Comparison of ENCODE assay signal across 15 cellular contexts in the genomic region with DNA sequence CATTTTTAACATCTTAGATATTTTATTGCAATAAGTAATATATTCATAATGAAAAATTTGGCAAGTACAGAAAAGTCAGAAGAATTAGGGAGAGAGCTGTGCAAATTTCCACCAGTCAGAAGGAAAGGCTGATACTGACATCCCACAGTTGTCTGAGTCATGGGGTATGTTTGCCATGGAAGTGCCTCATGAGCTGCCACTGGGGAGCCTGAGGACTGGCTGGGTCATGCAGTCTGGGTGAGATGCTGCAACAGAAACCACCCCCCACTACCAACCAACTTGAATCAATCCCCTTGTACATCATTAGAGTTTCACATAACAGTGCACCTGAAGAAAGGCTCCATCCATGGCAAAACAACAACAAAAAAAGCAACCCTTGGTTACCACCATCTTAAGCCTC. TPM values are rescaled to one million over a fixed set of nuclear protein-coding genes. Genes with fewer than 3 reads are reported as not detected.
DNase-seq lines count a peak whose midpoint lies in the region; ATAC-seq, FAIRE-seq and TF ChIP-seq lines count a peak whose summit lies in the region.
"Had no signal": no experiment of that assay in that cellular context is flagged by ENCODE, and none has a peak within 500 bp of the region (broad histone marks: within the 10 kb centered on the region; RNA-seq: fewer than 3 reads in every experiment).

No MANE protein-coding gene starts in this region.

- peaks cover 7% of the 10 kb centered on the region for H3K36me3 Mint-ChIP-seq in CD4-positive, alpha-beta T cell (ENCODE audit: low read depth)
- H3K36me3 Mint-ChIP-seq: immature natural killer cell had no signal

- H3K27ac ChIP-seq in IMR-90 (ENCODE audit: insufficient read depth, low read length): no peak overlapping the region
- H3K27ac ChIP-seq in osteoblast (ENCODE audit: low read depth, low read length): peak overlapping the region; percentile 25
- H3K27ac ChIP-seq in CD4-positive, alpha-beta T cell (ENCODE audit: low read depth, low read length): no peak overlapping the region
- H3K27ac ChIP-seq: gastrocnemius medialis had no signal

- H3K9ac ChIP-seq in IMR-90 (ENCODE audit: low read depth, low read length): no peak overlapping the region
- H3K9ac ChIP-seq: SK-N-SH had no signal

- no peak for TF ChIP-seq RAD21 in IMR-90 (IDR thresholded peaks at IDR 0.05; ENCODE audit: low read length)

- H3K14ac ChIP-seq in IMR-90 (replicated peaks; ENCODE audit: low read depth, low read length): no peak overlapping the region

- no peaks in the 10 kb centered on the region for H3K27me3 Mint-ChIP-seq in CD4-positive, alpha-beta T cell

- no peak overlapping the region for H2BK120ac ChIP-seq in IMR-90 (ENCODE audit: low read depth, low read length)

- no peak overlapping the region for H2AK9ac ChIP-seq in IMR-90 (replicated peaks; ENCODE audit: low read depth, low read length, poor library complexity)

- peaks cover 6% of the 10 kb centered on the region for H3K9me3 Mint-ChIP-seq in CD4-positive, alpha-beta T cell

- no peak for FAIRE-seq in H54 (lab: Jason Lieb, UNC)

- no peak for TF ChIP-seq CTCF in IMR-90 (conservative IDR thresholded peaks at IDR 0.05; ENCODE audit: low read depth, low read length)
- TF ChIP-seq CTCF in osteoblast (IDR thresholded peaks at IDR 0.05; ENCODE audit: extremely low read depth, low read depth, low read length): no peak
- no peak for TF ChIP-seq CTCF in CD4-positive, alpha-beta T cell (IDR thresholded peaks at IDR 0.05)

- no peak overlapping the region for H3K18ac ChIP-seq in IMR-90 (ENCODE audit: low read depth, low read length)

- no peaks in the 10 kb centered on the region for H3K79me2 ChIP-seq in osteoblast (ENCODE audit: insufficient read depth, low read length)

- no peak overlapping the region for H3K27ac Mint-ChIP-seq in CD4-positive, alpha-beta T cell
- H3K27ac Mint-ChIP-seq: immature natural killer cell had no signal

- no peak overlapping the region for H3K4me3 Mint-ChIP-seq in CD4-positive, alpha-beta T cell
- H3K4me3 Mint-ChIP-seq: immature natural killer cell had no signal

- H2BK15ac ChIP-seq in IMR-90 (ENCODE audit: low read depth, low read length): no peak overlapping the region

- no peak overlapping the region for H3K56ac ChIP-seq in IMR-90 (ENCODE audit: extremely low read depth, insufficient read depth, low read length)

- peaks cover 4% of the 10 kb centered on the region; the same call in 1 of the 2 replicates for H3K9me1 ChIP-seq in IMR-90 (ENCODE audit: insufficient read depth, low read length)

- H4K91ac ChIP-seq in IMR-90 (ENCODE audit: insufficient read depth, low read depth, low read length): no peak overlapping the region

- DNase-seq in activated CD4-positive, alpha-beta T cell treated with anti-CD3 and anti-CD28 coated beads for 48 hours: peak; percentile 54
- no peak for DNase-seq in activated CD4-positive, alpha-beta T cell treated with anti-CD3 and anti-CD28 coated beads for 1 hour
- DNase-seq in IMR-90 (peak; percentile 53), astrocyte of the hippocampus (ENCODE audit: low read depth, low spot score) (peak; percentile 32), osteoblast (ENCODE audit: insufficient read length, low spot score, missing footprints) (no peak), NCI-H2081 (lab: John Stamatoyannopoulos, UW) (no peak), H54 (ENCODE audit: insufficient read length, low spot score) (no peak)
- no peak for DNase-seq in CD4-positive, alpha-beta T cell
- DNase-seq: dorsolateral prefrontal cortex, gastrocnemius medialis, HCEC 1CT, immature natural killer cell, NCI-H2171, SK-N-SH had no signal

- in situ Hi-C loops in IMR-90 (cut with MboI; ENCODE audit: low sequenced_read_pairs): loop anchor here (5.0 kb wide), 1 partner anchor 274 kb away; no protein-coding TSS in a partner anchor

- H3K36me3 ChIP-seq in IMR-90 (ENCODE audit: control insufficient read depth, insufficient read depth, low read length) (no peaks in the 10 kb centered on the region), osteoblast (ENCODE audit: insufficient read depth, low read length) (no peaks in the 10 kb centered on the region)
- H3K36me3 ChIP-seq: gastrocnemius medialis had no signal

- dilution Hi-C loops in IMR-90 (cut with HindIII; ENCODE audit: low sequenced_read_pairs, unreplicated experiment): no loop called here

- H2AK5ac ChIP-seq in IMR-90 (ENCODE audit: low read depth, low read length): no peak overlapping the region

- H4K5ac ChIP-seq in IMR-90 (ENCODE audit: low read depth, low read length): no peak overlapping the region

- intact Hi-C loops in IMR-90 (cut with micrococcal nuclease): loop anchor here (2.0 to 5.0 kb wide), 2 partner anchors 386 to 564 kb away; partner anchors contain the start of genes ACSL1, CASP3 and PRIMPOL
- intact Hi-C loops in CD4-positive, alpha-beta T cell (cut with DNase I, micrococcal nuclease): loop anchor here (5.0 to 10.0 kb wide), 11 partner anchors 122 to 942 kb away; partner anchors contain the start of genes CENPU (in 2 of the 2), CFAP97 (in 1 of the 2), IRF2 (in 1 of the 2) and SNX25 (in 1 of the 2)

- H2BK20ac ChIP-seq in IMR-90 (ENCODE audit: low read depth, low read length): no peak overlapping the region

- POLR2A ChIA-PET in IMR-90 (lab: Charles Lee; ENCODE audit: unreplicated experiment): no interaction called here
- POLR2A ChIA-PET in CD4-positive, alpha-beta T cell (lab: Charles Lee): interaction anchor here (0.5 to 2.1 kb wide), 3 partner anchors 241 to 386 kb away, joined by 3 to 22 read pairs (median 3); partner anchors contain the start of genes CASP3 and PRIMPOL

- no peak overlapping the region for H2AFZ ChIP-seq in IMR-90 (replicated peaks; ENCODE audit: low read length, poor library complexity)
- no peak overlapping the region for H2AFZ ChIP-seq in osteoblast (ENCODE audit: low read length)

- no peaks in the 10 kb centered on the region; the same call in 1 of the 2 replicates for H3K27me3 ChIP-seq in IMR-90 (ENCODE audit: control insufficient read depth, insufficient read depth, low read length)
- no peaks in the 10 kb centered on the region for H3K27me3 ChIP-seq in osteoblast (ENCODE audit: insufficient read depth, low read length)
- no peaks in the 10 kb centered on the region for H3K27me3 ChIP-seq in CD4-positive, alpha-beta T cell (ENCODE audit: control insufficient read depth, insufficient read depth, low read length)
- H3K27me3 ChIP-seq: dorsolateral prefrontal cortex, gastrocnemius medialis had no signal

- no peaks in the 10 kb centered on the region for H4K20me1 ChIP-seq in IMR-90 (ENCODE audit: insufficient read depth, low read length)
- H4K20me1 ChIP-seq in osteoblast (ENCODE audit: insufficient read depth, low read length): no peaks in the 10 kb centered on the region

- H3K4me1 ChIP-seq in IMR-90 (ENCODE audit: control insufficient read depth, insufficient read depth, low read length) (peaks cover 10% of the 10 kb centered on the region), osteoblast (ENCODE audit: insufficient read depth, low read length) (peaks cover 30% of the 10 kb centered on the region)
- H3K4me1 ChIP-seq: gastrocnemius medialis had no signal

- no peak overlapping the region for H2BK5ac ChIP-seq in IMR-90 (ENCODE audit: low read depth, low read length, poor library complexity, severe bottlenecking)

- peak; percentile 59 for ATAC-seq in IMR-90 (ENCODE audit: low read depth)
- ATAC-seq in CD4-positive, alpha-beta T cell (ENCODE audit: poor library complexity): no peak

- H3K4me3 ChIP-seq in IMR-90 (ENCODE audit: insufficient read depth, low read depth, low read length) (no peak overlapping the region), osteoblast (ENCODE audit: insufficient read depth, low read length) (no peak overlapping the region)
- H3K4me3 ChIP-seq: dorsolateral prefrontal cortex, gastrocnemius medialis had no signal

- H3K4me2 ChIP-seq in IMR-90 (ENCODE audit: low read depth, low read length) (no peak overlapping the region), osteoblast (ENCODE audit: insufficient read depth, low read length) (peak overlapping the region; percentile 7)
- H3K4me2 ChIP-seq: SK-N-SH had no signal

- H4K8ac ChIP-seq in IMR-90 (ENCODE audit: low read depth in 2 of 2, low read length in 2 of 2): no peak overlapping the region

- H3K4ac ChIP-seq in IMR-90 (ENCODE audit: low read depth, low read length): no peak overlapping the region

- H3K9me3 ChIP-seq in IMR-90 (ENCODE audit: control insufficient read depth, insufficient read depth, low read length) (no peaks in the 10 kb centered on the region), osteoblast (ENCODE audit: low read depth, low read length) (no peaks in the 10 kb centered on the region)
- no peaks in the 10 kb centered on the region for H3K9me3 ChIP-seq in CD4-positive, alpha-beta T cell (ENCODE audit: control insufficient read depth, low read length)
- H3K9me3 ChIP-seq: gastrocnemius medialis, SK-N-SH had no signal

- CTCF ChIA-PET in IMR-90 (lab: Yijun Ruan, JAX): interaction anchor here (1.7 to 2.0 kb wide), 2 partner anchors 12 to 386 kb away, joined by 4 to 6 read pairs; no protein-coding TSS in a partner anchor
- CTCF ChIA-PET in CD4-positive, alpha-beta T cell (lab: Charles Lee): interaction anchor here (0.6 to 2.8 kb wide), 6 partner anchors 12 to 576 kb away, joined by 3 to 24 read pairs (median 10); partner anchors contain the start of gene CENPU

- no TSS peak for BruUV-seq in IMR-90 (replicated peaks; lab: Mats Ljungman, UMichigan)

- no peaks in the 10 kb centered on the region for H3K79me1 ChIP-seq in IMR-90 (ENCODE audit: low read depth in 1 of 2, low read length in 2 of 2)

- H3K23ac ChIP-seq in IMR-90 (ENCODE audit: low read depth, low read length): no peak overlapping the region

- TF ChIP-seq POLR2A in IMR-90 (IDR thresholded peaks at IDR 0.05; ENCODE audit: low read depth, low read length) (no peak), H54 (IDR thresholded peaks at IDR 0.05; ENCODE audit: low read depth, low read length) (no peak)

- peaks cover 27% of the 10 kb centered on the region for H3K4me1 Mint-ChIP-seq in CD4-positive, alpha-beta T cell (ENCODE audit: low read depth)

TF ChIP-seq in IMR-90, 13 proteins besides CTCF, POLR2A, EP300 and RAD21 (continues in another document):
- no peak for TF ChIP-seq SMC3 (IDR thresholded peaks at IDR 0.05; ENCODE audit: low read depth, low read length)
- no peak for TF ChIP-seq MAFK (IDR thresholded peaks at IDR 0.05; ENCODE audit: low read depth, low read length)
- no peak for TF ChIP-seq CHD1 (IDR thresholded peaks at IDR 0.05; ENCODE audit: low read depth, low read length)
- TF ChIP-seq MXI1 (IDR thresholded peaks at IDR 0.05; ENCODE audit: borderline replicate concordance, low read depth, low read length): no peak
- no peak for TF ChIP-seq RCOR1 (IDR thresholded peaks at IDR 0.05; ENCODE audit: insufficient replicate concordance, low read length)
- TF ChIP-seq MAZ (IDR thresholded peaks at IDR 0.05; ENCODE audit: borderline replicate concordance, low read depth, low read length): no peak
- no peak for TF ChIP-seq RFX5 (IDR thresholded peaks at IDR 0.05; ENCODE audit: low read depth, low read length)

RNA-seq across cellular contexts. Expression of gene ENPP6, which starts 45.2 kb away (rescaled TPM):
- total RNA-seq in IMR-90 (2012; rRNA removed): not detected in 2 replicates
- not detected in 2 replicates for polyA plus RNA-seq in IMR-90 (2012; rRNA removed)
- not detected in 2 replicates for polyA plus RNA-seq in IMR-90 (2012; cell fraction: cytosol; rRNA removed)
- not detected in 2 replicates for polyA plus RNA-seq in IMR-90 (2012; cell fraction: nucleus; rRNA removed; ENCODE audit: low replicate concordance)
- under 0.01 TPM in 1 of 2 replicates, not detected in the other for total RNA-seq in osteoblast
- total RNA-seq in CD4-positive, alpha-beta T cell: not detected
- total RNA-seq: mesenteric fat pad had no signal
- polyA plus RNA-seq: SK-N-SH had no signal

Comparison
In these comparisons a context has a peak if more than half of its experiments do, and no peak if none do; other contexts are left out.
1. DNase-seq: peak in activated CD4-positive, alpha-beta T cell treated with anti-CD3 and anti-CD28 coated beads for 48 hours (single experiment), IMR-90 (single experiment) and astrocyte of the hippocampus (single experiment); none in activated CD4-positive, alpha-beta T cell treated with anti-CD3 and anti-CD28 coated beads for 1 hour (single experiment), osteoblast (single experiment), NCI-H2081 (0 of 2), H54 (single experiment) and CD4-positive, alpha-beta T cell (0 of 10).